ENCODE assay signal across 8 cellular contexts in genomic region chr17:39225308-39225973, GRCh38. TPM values are rescaled to one million over a fixed set of nuclear protein-coding genes. Genes with fewer than 3 reads are reported as not detected.
A peak's percentile ranks its signal among the peaks of the same experiment; 100 is the strongest.
DNase-seq lines count a peak whose midpoint lies in the region; ATAC-seq and TF ChIP-seq lines count a peak whose summit lies in the region.

TSS of gene STAC2 (minus strand) at chr17:39225945. CDS start at chr17:39225502, 443 bp downstream.

- H2AFZ ChIP-seq in parathyroid adenoma = peak within 1 kb of the TSS; percentile 60

- CTCF ChIA-PET in CD4-positive, alpha-beta T cell (lab: Charles Lee) = interaction anchor here (1.7 kb wide), 1 partner anchor 19 kb away, joined by 4 read pairs; no protein-coding TSS in a partner anchor

- H3K4me1 Mint-ChIP-seq in CD4-positive, alpha-beta T cell (ENCODE audit: low read depth) = peaks cover 5% of the 10 kb centered on the region

- intact Hi-C loops in CD4-positive, alpha-beta T cell (cut with DNase I, micrococcal nuclease) = no loop called here
- intact Hi-C loops in esophagus muscularis mucosa (cut with DNase I) = no loop called here

- 1% methylated on average over 32 of the region's 72 CpGs for WGBS in esophagus muscularis mucosa

- no peak for TF ChIP-seq POLR2A in esophagus muscularis mucosa (IDR thresholded peaks at IDR 0.05; ENCODE audit: low read depth)

- H3K4me3 ChIP-seq in esophagus muscularis mucosa = peak within 1 kb of the TSS; percentile 51 to 55 (median 53)
- peak within 1 kb of the TSS; percentile 34 for H3K4me3 ChIP-seq in parathyroid adenoma (ENCODE audit: low read depth, low read length)

- no peak for TF ChIP-seq EP300 in esophagus muscularis mucosa (IDR thresholded peaks at IDR 0.05)

- peaks cover 62% of the 10 kb centered on the region for H3K27me3 Mint-ChIP-seq in CD4-positive, alpha-beta T cell

- no peak for TF ChIP-seq CTCF in CD4-positive, alpha-beta T cell (IDR thresholded peaks at IDR 0.05)
- TF ChIP-seq CTCF in esophagus muscularis mucosa (IDR thresholded peaks at IDR 0.05) (no peak), parathyroid adenoma (IDR thresholded peaks at IDR 0.05) (no peak)

- peak within 1 kb of the TSS; percentile 66 for H3K4me2 ChIP-seq in parathyroid adenoma (ENCODE audit: low read length)

- H3K36me3 ChIP-seq in esophagus muscularis mucosa (no peaks in the 10 kb centered on the region), parathyroid adenoma (ENCODE audit: control insufficient read depth, insufficient read depth, low read length) (no peaks in the 10 kb centered on the region)

- DNase-seq in CD4-positive, alpha-beta T cell = no peak
- DNase-seq in esophagus muscularis mucosa (ENCODE audit: extremely low spot score) = no peak
- no peak for DNase-seq in amniotic stem cell (lab: John Stamatoyannopoulos, UW)

- no peaks in the 10 kb centered on the region for H3K36me3 Mint-ChIP-seq in CD4-positive, alpha-beta T cell (ENCODE audit: low read depth)

- peaks cover 48% of the 10 kb centered on the region for H3K27me3 ChIP-seq in CD4-positive, alpha-beta T cell (ENCODE audit: control insufficient read depth, insufficient read depth, low read length)
- H3K27me3 ChIP-seq in esophagus muscularis mucosa (peaks cover 0 to 70% (median 19%) of the 10 kb centered on the region in 4 donors), parathyroid adenoma (ENCODE audit: control insufficient read depth, insufficient read depth, low read length) (peaks cover 3% of the 10 kb centered on the region)

- no peak within 1 kb of the TSS for H3K9ac ChIP-seq in parathyroid adenoma

- no peak within 1 kb of the TSS for H3K27ac ChIP-seq in CD4-positive, alpha-beta T cell (ENCODE audit: low read depth, low read length)
- H3K27ac ChIP-seq in esophagus muscularis mucosa (replicated peaks in 1 of 4) (no peak within 1 kb of the TSS), parathyroid adenoma (no peak within 1 kb of the TSS)

- POLR2A ChIA-PET in CD4-positive, alpha-beta T cell (lab: Charles Lee) = interaction anchor here (0.9 kb wide), 1 partner anchor 26 kb away, joined by 6 read pairs; the partner anchor contains the start of gene RPL19

- H3K4me3 Mint-ChIP-seq in CD4-positive, alpha-beta T cell = peak within 1 kb of the TSS; percentile 86

- no peaks in the 10 kb centered on the region for H3K79me2 ChIP-seq in parathyroid adenoma

- peak; percentile 21 for ATAC-seq in CD4-positive, alpha-beta T cell (ENCODE audit: poor library complexity)
- ATAC-seq in SK-N-SH treated with all-trans-retinoic acid at 6 μM for 48 hours = peak; percentile 50
- ATAC-seq in GM21717 (IDR thresholded peaks at IDR 0.05; ENCODE audit: unreplicated experiment) = no peak
- no peak for ATAC-seq in HG03378 (IDR thresholded peaks at IDR 0.05; ENCODE audit: unreplicated experiment)
- ATAC-seq in GM19351 (IDR thresholded peaks at IDR 0.05; ENCODE audit: unreplicated experiment) = no peak

- no peaks in the 10 kb centered on the region for H3K9me3 ChIP-seq in CD4-positive, alpha-beta T cell (ENCODE audit: control insufficient read depth, low read length)
- no peaks in the 10 kb centered on the region for H3K9me3 ChIP-seq in esophagus muscularis mucosa
- no peaks in the 10 kb centered on the region for H3K9me3 ChIP-seq in parathyroid adenoma (ENCODE audit: control insufficient read depth, low read length)

- H3K27ac Mint-ChIP-seq in CD4-positive, alpha-beta T cell = no peak within 1 kb of the TSS

- no peaks in the 10 kb centered on the region for H3K9me3 Mint-ChIP-seq in CD4-positive, alpha-beta T cell

- H3K4me1 ChIP-seq in esophagus muscularis mucosa = peaks cover 14 to 23% (median 21%) of the 10 kb centered on the region in 4 donors
- H3K4me1 ChIP-seq in parathyroid adenoma = peaks cover 8% of the 10 kb centered on the region

TF ChIP-seq in SK-N-SH treated with all-trans-retinoic acid at 6 μM for 48 hours, 23 proteins besides CTCF, POLR2A, EP300 and RAD21:
- TF ChIP-seq ISL1 (CRISPR knock-in tag; IDR thresholded peaks at IDR 0.05) = no peak
- no peak for TF ChIP-seq ZNF70 (CRISPR knock-in tag; IDR thresholded peaks at IDR 0.05)
- no peak for TF ChIP-seq ZFP30 (CRISPR knock-in tag; IDR thresholded peaks at IDR 0.05)
- no peak for TF ChIP-seq TOX (CRISPR knock-in tag; IDR thresholded peaks at IDR 0.05; ENCODE audit: borderline replicate concordance)
- TF ChIP-seq TCF4 (CRISPR knock-in tag; IDR thresholded peaks at IDR 0.05; ENCODE audit: borderline replicate concordance) = no peak
- no peak for TF ChIP-seq ZC3H10 (CRISPR knock-in tag; IDR thresholded peaks at IDR 0.05)
- TF ChIP-seq ARNTL (CRISPR knock-in tag; IDR thresholded peaks at IDR 0.05; ENCODE audit: borderline replicate concordance, low read depth) = no peak
- no peak for TF ChIP-seq BACH2 (CRISPR knock-in tag; IDR thresholded peaks at IDR 0.05; ENCODE audit: borderline replicate concordance)
- TF ChIP-seq ZNF565 (CRISPR knock-in tag; conservative IDR thresholded peaks at IDR 0.05; ENCODE audit: low read depth) = no peak
- TF ChIP-seq ESRRG (CRISPR knock-in tag; IDR thresholded peaks at IDR 0.05) = no peak
- TF ChIP-seq ZFP3 (CRISPR knock-in tag; IDR thresholded peaks at IDR 0.05) = no peak

RNA-seq across cellular contexts. Expression of gene STAC2, which starts in this region (rescaled TPM):
- not detected for total RNA-seq in CD4-positive, alpha-beta T cell
- total RNA-seq in esophagus muscularis mucosa = under 1 TPM in 2 of 4 donors, not detected in 2; 0.17 to 0.29 TPM

Comparison
In these comparisons a context has a peak if more than half of its experiments do, and no peak if none do; other contexts are left out.
1. Peak in ATAC-seq in CD4-positive, alpha-beta T cell; RNA of the gene not detected or under 1 TPM.